ENCODE assay signal across 17 cellular contexts in genomic region chr17:16886655-16887322, GRCh38.
DNase-seq lines count a peak whose midpoint lies in the region; ATAC-seq and TF ChIP-seq lines count a peak whose summit lies in the region.
"Had no signal": no experiment of that assay in that cellular context is flagged by ENCODE, and none has a peak within 500 bp of the region (broad histone marks: within the 10 kb centered on the region; RNA-seq: fewer than 3 reads in every experiment).

No MANE protein-coding gene starts in this region.

- peak; percentile 22 for DNase-seq in EH (ENCODE audit: low read depth)
- peak; percentile 46 for DNase-seq in coronary artery (ENCODE audit: low spot score)
- DNase-seq in central memory CD4-positive, alpha-beta T cell: no peak
- no peak for DNase-seq in EL
- no peak for DNase-seq in SW 1271 (lab: John Stamatoyannopoulos, UW)
- DNase-seq in NCI-H2081 treated with DMSO at 0.1 percent for 48 hours (lab: John Stamatoyannopoulos, UW): no peak
- DNase-seq: activated CD4-positive, alpha-beta T cell treated with anti-CD3 and anti-CD28 coated beads, Interleukin-2, amount 10 ng/mL, durations not matched to agents 24 days and 14 days; anterior cingulate cortex; KG1; NCI-H2227 treated with DMSO at 0.1 percent for 48 hours; stimulated activated naive CD4-positive, alpha-beta T cell treated with Interleukin-2 at 50 U/mL for 16 hours; T-helper 2 cell had no signal

- H3K27ac ChIP-seq in coronary artery: no peak overlapping the region
- H3K27ac ChIP-seq: BLaER1, neutrophil had no signal

- no peak overlapping the region for H3K4me3 ChIP-seq in coronary artery
- H3K4me3 ChIP-seq: BLaER1 had no signal

- ATAC-seq in GM18858 (IDR thresholded peaks at IDR 0.05; ENCODE audit: unreplicated experiment): peak; percentile 51
- peak; percentile 67 for ATAC-seq in HG02870 (IDR thresholded peaks at IDR 0.05; ENCODE audit: unreplicated experiment)
- ATAC-seq: Right ventricle myocardium inferior had no signal

- TF ChIP-seq CTCF in coronary artery (IDR thresholded peaks at IDR 0.05): no peak

Comparison
In these comparisons a context has a peak if more than half of its experiments do, and no peak if none do; other contexts are left out.
1. DNase-seq: peak in EH (single experiment) and coronary artery (single experiment); none in central memory CD4-positive, alpha-beta T cell (single experiment), EL (single experiment), SW 1271 (0 of 2) and NCI-H2081 treated with DMSO at 0.1 percent for 48 hours (single experiment).